ENCODE assay signal across 29 cellular contexts in the genomic region with DNA sequence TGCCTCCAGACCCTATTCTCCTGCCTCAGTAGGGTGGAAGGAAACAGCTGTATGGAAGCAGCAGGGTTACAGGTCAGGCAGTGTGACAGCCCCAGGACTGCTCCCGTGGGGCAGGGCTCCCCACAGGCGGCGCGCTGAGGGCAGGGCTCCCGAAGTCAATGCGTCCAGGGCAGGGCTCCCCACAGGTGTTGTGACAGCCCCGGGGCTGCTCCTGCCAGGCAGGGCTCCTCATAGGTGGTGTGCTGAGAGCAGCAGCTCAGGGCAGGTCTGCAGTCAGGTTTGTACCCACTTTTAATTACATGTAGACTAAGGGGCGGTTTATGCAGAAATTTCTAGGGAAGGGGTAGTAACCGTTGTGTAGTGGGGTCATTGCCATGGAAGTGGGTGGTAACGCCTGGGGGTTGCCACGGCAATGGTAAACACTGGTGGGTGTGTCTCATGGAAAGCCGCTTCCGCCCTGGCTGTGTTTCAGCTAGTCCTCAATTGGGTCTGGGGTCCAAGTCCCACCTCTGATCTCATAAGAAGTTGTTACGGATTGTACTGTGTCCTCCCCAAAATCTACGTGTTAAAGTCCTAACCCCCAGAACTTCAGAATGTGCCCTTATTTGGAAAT. TPM values are rescaled to one million over a fixed set of nuclear protein-coding genes. Genes with fewer than 3 reads are reported as not detected.
A peak's percentile ranks its signal among the peaks of the same experiment; 100 is the strongest.
DNase-seq lines count a peak whose midpoint lies in the region; ATAC-seq and TF ChIP-seq lines count a peak whose summit lies in the region.
"Had no signal": no experiment of that assay in that cellular context is flagged by ENCODE, and none has a peak within 500 bp of the region (broad histone marks: within the 10 kb centered on the region; RNA-seq: fewer than 3 reads in every experiment).

No MANE protein-coding gene starts in this region.

- H3K4me2 ChIP-seq in SK-N-SH, result no peak overlapping the region
- H3K4me2 ChIP-seq: A549 had no signal

- no peak overlapping the region for H3K4me3 ChIP-seq in CD4-positive, alpha-beta memory T cell (ENCODE audit: low read length in 2 of 2)
- no peak overlapping the region for H3K4me3 ChIP-seq in SK-N-SH (ENCODE audit: low read depth in 2 of 2, low read length in 1 of 2)
- H3K4me3 ChIP-seq: A549, GM12878, lung, MG63 had no signal

- H3K4me3 Mint-ChIP-seq in activated CD4-positive, alpha-beta T cell treated with anti-CD3 and anti-CD28 coated beads, Interleukin-2, amount 10 ng/mL, durations not matched to agents 7 days and 5 days, result no peak overlapping the region
- H3K4me3 Mint-ChIP-seq in activated CD4-positive, alpha-beta T cell treated with anti-CD3 and anti-CD28 coated beads for 36 hours, result no peak overlapping the region
- peak overlapping the region in 2 of 8 donors; percentile 31 to 63 for H3K4me3 Mint-ChIP-seq in CD4-positive, alpha-beta memory T cell
- peak overlapping the region in 1 of 3 donors; percentile 80 for H3K4me3 Mint-ChIP-seq in T-cell
- H3K4me3 Mint-ChIP-seq in naive thymus-derived CD8-positive, alpha-beta T cell, result peak overlapping the region in 4 of 10 donors; percentile 22 to 86 (median 80)
- H3K4me3 Mint-ChIP-seq: activated CD8-positive, alpha-beta T cell treated with anti-CD3 and anti-CD28 coated beads, Interleukin-2, amount 10 ng/mL, durations not matched to agents 7 days and 5 days had no signal

- peaks cover 72% of the 10 kb centered on the region for H3K4me1 Mint-ChIP-seq in activated CD4-positive, alpha-beta T cell treated with anti-CD3 and anti-CD28 coated beads, Interleukin-2, amount 10 ng/mL, durations not matched to agents 7 days and 5 days
- H3K4me1 Mint-ChIP-seq in activated CD4-positive, alpha-beta T cell treated with anti-CD3 and anti-CD28 coated beads for 36 hours, result peaks cover 61% of the 10 kb centered on the region
- H3K4me1 Mint-ChIP-seq in CD4-positive, alpha-beta memory T cell, result peaks cover 43 to 67% (median 55%) of the 10 kb centered on the region in 4 donors
- H3K4me1 Mint-ChIP-seq in T-cell, result peaks cover 58 to 70% (median 69%) of the 10 kb centered on the region in 3 donors
- peaks cover 26 to 75% (median 63%) of the 10 kb centered on the region in 4 donors for H3K4me1 Mint-ChIP-seq in naive thymus-derived CD8-positive, alpha-beta T cell

- H3K9ac ChIP-seq in SK-N-SH, result no peak overlapping the region

- H3K4me1 ChIP-seq in CD4-positive, alpha-beta memory T cell (ENCODE audit: insufficient read depth, low read length), result peaks cover 47% of the 10 kb centered on the region
- no peaks in the 10 kb centered on the region for H3K4me1 ChIP-seq in SK-N-SH (ENCODE audit: control insufficient read depth in 1 of 2, insufficient read depth in 2 of 2, low read depth in 1 of 2, low read length in 1 of 2)

- 73% methylated on average over 15 of the region's 15 CpGs for whole genome bisulfite sequencing in SK-N-SH (ENCODE audit: low lambda C conversion rate)

- H2AFZ ChIP-seq in SK-N-SH (ENCODE audit: low read depth), result no peak overlapping the region

- no peak for TF ChIP-seq RAD21 in SK-N-SH (IDR thresholded peaks at IDR 0.05; ENCODE audit: low read length)

- H3K9me3 Mint-ChIP-seq in activated CD4-positive, alpha-beta T cell treated with anti-CD3 and anti-CD28 coated beads, Interleukin-2, amount 10 ng/mL, durations not matched to agents 7 days and 5 days, result peaks cover 18% of the 10 kb centered on the region
- peaks cover 5% of the 10 kb centered on the region for H3K9me3 Mint-ChIP-seq in activated CD4-positive, alpha-beta T cell treated with anti-CD3 and anti-CD28 coated beads for 36 hours (ENCODE audit: low read depth)
- H3K9me3 Mint-ChIP-seq in CD4-positive, alpha-beta memory T cell, result peaks cover 0 to 14% (median 3%) of the 10 kb centered on the region in 8 donors
- H3K9me3 Mint-ChIP-seq in T-cell, result peaks cover 3 to 15% (median 3%) of the 10 kb centered on the region in 3 donors
- peaks cover 0 to 12% (median 4%) of the 10 kb centered on the region in 9 donors for H3K9me3 Mint-ChIP-seq in naive thymus-derived CD8-positive, alpha-beta T cell

- no peaks in the 10 kb centered on the region for H3K9me2 ChIP-seq in SK-N-SH

- no peaks in the 10 kb centered on the region for H3K36me3 ChIP-seq in CD4-positive, alpha-beta memory T cell (ENCODE audit: insufficient read depth, low read length)
- no peaks in the 10 kb centered on the region for H3K36me3 ChIP-seq in SK-N-SH (replicated peaks in 1 of 2; ENCODE audit: control insufficient read depth in 1 of 2, insufficient read depth in 2 of 2, low read length in 1 of 2)

- no peak overlapping the region for H3K27ac ChIP-seq in CD4-positive, alpha-beta memory T cell (ENCODE audit: low read depth, low read length)
- H3K27ac ChIP-seq in SK-N-SH (ENCODE audit: low read depth in 2 of 2, low read length in 1 of 2), result no peak overlapping the region
- H3K27ac ChIP-seq: A549, HL-60, VCaP had no signal

- peaks cover 3% of the 10 kb centered on the region for H3K27me3 Mint-ChIP-seq in activated CD4-positive, alpha-beta T cell treated with anti-CD3 and anti-CD28 coated beads, Interleukin-2, amount 10 ng/mL, durations not matched to agents 7 days and 5 days
- no peaks in the 10 kb centered on the region for H3K27me3 Mint-ChIP-seq in activated CD4-positive, alpha-beta T cell treated with anti-CD3 and anti-CD28 coated beads for 36 hours
- H3K27me3 Mint-ChIP-seq in CD4-positive, alpha-beta memory T cell, result no peaks in the 10 kb centered on the region
- no peaks in the 10 kb centered on the region for H3K27me3 Mint-ChIP-seq in T-cell
- H3K27me3 Mint-ChIP-seq in naive thymus-derived CD8-positive, alpha-beta T cell, result no peaks in the 10 kb centered on the region

- ATAC-seq in activated CD4-positive, alpha-beta T cell treated with anti-CD3 and anti-CD28 coated beads for 36 hours, result no peak
- no peak for ATAC-seq in T-cell (replicated peaks in 1 of 4)
- no peak for ATAC-seq in naive thymus-derived CD8-positive, alpha-beta T cell
- ATAC-seq: A549, GM12878 had no signal

- CTCF ChIA-PET in activated CD4-positive, alpha-beta T cell treated with anti-CD3 and anti-CD28 coated beads, Interleukin-2, amount 10 ng/mL, durations not matched to agents 7 days and 5 days (lab: Charles Lee), result interaction anchor here (1.6 kb wide), 1 partner anchor 14 kb away, joined by 3 read pairs; no protein-coding TSS in a partner anchor
- CTCF ChIA-PET in activated CD4-positive, alpha-beta T cell treated with anti-CD3 and anti-CD28 coated beads for 36 hours (lab: Charles Lee), result no interaction called here
- CTCF ChIA-PET in CD4-positive, alpha-beta memory T cell (lab: Charles Lee; ENCODE audit: partially characterized antibody), result interaction anchor here (1.4 kb wide), 1 partner anchor 11 kb away, joined by 3 read pairs; no protein-coding TSS in a partner anchor
- CTCF ChIA-PET in T-cell (lab: Charles Lee), result no interaction called here
- CTCF ChIA-PET in SK-N-SH (lab: Yijun Ruan, JAX), result interaction anchor here (1.4 kb wide), 1 partner anchor 156 kb away, joined by 3 read pairs; no protein-coding TSS in a partner anchor

- no peaks in the 10 kb centered on the region for H3K27me3 ChIP-seq in CD4-positive, alpha-beta memory T cell (ENCODE audit: insufficient read depth, low read length)
- no peaks in the 10 kb centered on the region for H3K27me3 ChIP-seq in SK-N-SH (ENCODE audit: insufficient read depth)
- H3K27me3 ChIP-seq: MG63 had no signal

- TF ChIP-seq EP300 in SK-N-SH (IDR thresholded peaks at IDR 0.05; ENCODE audit: borderline replicate concordance in 1 of 2, low read depth in 1 of 2, low read length in 1 of 2), result no peak

- H4K20me1 ChIP-seq in SK-N-SH (ENCODE audit: insufficient read depth), result no peaks in the 10 kb centered on the region

- H3K27ac Mint-ChIP-seq in activated CD4-positive, alpha-beta T cell treated with anti-CD3 and anti-CD28 coated beads, Interleukin-2, amount 10 ng/mL, durations not matched to agents 7 days and 5 days, result peak overlapping the region; percentile 96
- no peak overlapping the region for H3K27ac Mint-ChIP-seq in activated CD4-positive, alpha-beta T cell treated with anti-CD3 and anti-CD28 coated beads for 36 hours
- peak overlapping the region in 4 of 7 donors; percentile 39 to 89 (median 58) for H3K27ac Mint-ChIP-seq in CD4-positive, alpha-beta memory T cell
- peak overlapping the region; percentile 84 to 87 for H3K27ac Mint-ChIP-seq in T-cell
- peak overlapping the region in 8 of 10 donors; percentile 10 to 88 (median 82) for H3K27ac Mint-ChIP-seq in naive thymus-derived CD8-positive, alpha-beta T cell
- H3K27ac Mint-ChIP-seq: activated T-helper 2 cell treated with anti-CD3 and anti-CD28 coated beads, Interferon-gamma antibody, Interleukin-2, Interleukin-4, amounts not matched to agents 10 μg/mL and 5 μg/mL and 100 μg/mL, durations not matched to agents 14 hours and 24 hours and 36 hours had no signal

- no peaks in the 10 kb centered on the region for H3K79me2 ChIP-seq in SK-N-SH (ENCODE audit: insufficient read depth)

- H3F3A ChIP-seq in SK-N-SH (replicated peaks; ENCODE audit: insufficient read depth), result no peaks in the 10 kb centered on the region

- peaks cover 0 to 6% of the 10 kb centered on the region in 2 donors for H3K9me3 ChIP-seq in CD4-positive, alpha-beta memory T cell (ENCODE audit: control insufficient read depth in 1 of 2, low read length in 2 of 2)
- no peaks in the 10 kb centered on the region for H3K9me3 ChIP-seq in SK-N-SH
- H3K9me3 ChIP-seq: A549 had no signal

- peak; percentile 5 for DNase-seq in activated CD4-positive, alpha-beta T cell treated with anti-CD3 and anti-CD28 coated beads, Interleukin-2, amount 10 ng/mL, durations not matched to agents 7 days and 5 days
- DNase-seq in activated CD4-positive, alpha-beta T cell treated with anti-CD3 and anti-CD28 coated beads for 36 hours, result no peak
- peak in 1 of 5 donors; percentile 4 for DNase-seq in CD4-positive, alpha-beta memory T cell
- DNase-seq in T-cell (peak in 1 of 34 experiments; percentile 9), SK-N-SH (no peak), SIG-M5 treated with dmso at 0.1 percent for 504 hours (lab: John Stamatoyannopoulos, UW; ENCODE audit: unreplicated experiment) (no peak), hippocampal formation (lab: John Stamatoyannopoulos, UW) (no peak)
- DNase-seq in naive thymus-derived CD8-positive, alpha-beta T cell, result peak in 1 of 10 donors; percentile 61
- DNase-seq: amniotic stem cell; C1 segment of cervical spinal cord; dermis blood vessel endothelial cell; DMS 273 treated with DMSO at 0.1 percent for 48 hours; GF-D8; MG63; NCI-H146; NCI-H2171; NCI-H524 treated with DMSO at 0.1 percent for 48 hours; SHP77; stimulated activated CD4-positive, alpha-beta T cell treated with anti-CD3 and anti-CD28 coated beads, Interleukin-12 subunit alpha, Interleukin-12 subunit beta, amount 100 ng/mL, for 4 hours had no signal

- intact Hi-C loops in activated CD4-positive, alpha-beta T cell treated with anti-CD3 and anti-CD28 coated beads for 36 hours (cut with DNase I, micrococcal nuclease), result loop anchor here in 1 of 2 experiments (10.0 kb wide), 1 partner anchor 483 kb away; a partner anchor contains a TSS
- intact Hi-C loops in CD4-positive, alpha-beta memory T cell (cut with micrococcal nuclease), result no loop called here

- POLR2A ChIA-PET in activated CD4-positive, alpha-beta T cell treated with anti-CD3 and anti-CD28 coated beads, Interleukin-2, amount 10 ng/mL, durations not matched to agents 7 days and 5 days (lab: Charles Lee), result no interaction called here
- POLR2A ChIA-PET in activated CD4-positive, alpha-beta T cell treated with anti-CD3 and anti-CD28 coated beads for 36 hours (lab: Charles Lee), result no interaction called here
- POLR2A ChIA-PET in CD4-positive, alpha-beta memory T cell (lab: Charles Lee; ENCODE audit: partially characterized antibody), result interaction anchor here (1.0 to 3.0 kb wide), 3 partner anchors 17 to 75 kb away, joined by 3 to 22 read pairs (median 14); a partner anchor contains a TSS
- POLR2A ChIA-PET in T-cell (lab: Charles Lee), result no interaction called here
- POLR2A ChIA-PET in naive thymus-derived CD8-positive, alpha-beta T cell (lab: Charles Lee), result interaction anchor here (1.0 to 6.5 kb wide), 4 partner anchors 11 to 74 kb away, joined by 4 to 43 read pairs (median 12); a partner anchor contains a TSS
- POLR2A ChIA-PET in SK-N-SH (lab: Yijun Ruan, JAX), result no interaction called here

- H3K36me3 Mint-ChIP-seq in activated CD4-positive, alpha-beta T cell treated with anti-CD3 and anti-CD28 coated beads, Interleukin-2, amount 10 ng/mL, durations not matched to agents 7 days and 5 days (ENCODE audit: low read depth), result peaks cover 19% of the 10 kb centered on the region
- no peaks in the 10 kb centered on the region for H3K36me3 Mint-ChIP-seq in activated CD4-positive, alpha-beta T cell treated with anti-CD3 and anti-CD28 coated beads for 36 hours (ENCODE audit: low read depth)
- peaks cover 0 to 7% of the 10 kb centered on the region in 2 donors for H3K36me3 Mint-ChIP-seq in CD4-positive, alpha-beta memory T cell
- H3K36me3 Mint-ChIP-seq in T-cell, result no peaks in the 10 kb centered on the region
- H3K36me3 Mint-ChIP-seq in naive thymus-derived CD8-positive, alpha-beta T cell, result no peaks in the 10 kb centered on the region

- no peak for TF ChIP-seq CTCF in SK-N-SH (IDR thresholded peaks at IDR 0.05)

RNA-seq across cellular contexts. Expression of a gene that starts 16.7 kb away (rescaled TPM):
- 1 to 10 TPM; 3.4 to 5.6 TPM for total RNA-seq in activated CD4-positive, alpha-beta T cell treated with anti-CD3 and anti-CD28 coated beads, Interleukin-2, amount 10 ng/mL, durations not matched to agents 7 days and 5 days
- 10 to 100 TPM in 1 of 2 experiments, 1 to 10 TPM in 1; 8.5 to 11.9 TPM for total RNA-seq in activated CD4-positive, alpha-beta T cell treated with anti-CD3 and anti-CD28 coated beads for 36 hours
- total RNA-seq in CD4-positive, alpha-beta memory T cell, result not detected
- under 1 TPM; 0.12 to 0.13 TPM for polyA plus RNA-seq in CD4-positive, alpha-beta memory T cell
- total RNA-seq in T-cell, result under 1 TPM; 0.09 to 0.70 (median 0.28) TPM
- under 1 TPM in 1 of 2 experiments, not detected in 1; 0.14 TPM for total RNA-seq in naive thymus-derived CD8-positive, alpha-beta T cell
- polyA plus RNA-seq in naive thymus-derived CD8-positive, alpha-beta T cell, result under 1 TPM in 1 of 3 donors, not detected in 2; 0.12 TPM
- 1.8 and 2.4 TPM in 2 replicates for polyA plus RNA-seq in SK-N-SH (2012; rRNA removed)
- polyA plus RNA-seq in SK-N-SH (2012; cell fraction: cytosol; rRNA removed), result 0.37 and 0.90 TPM in 2 replicates
- polyA plus RNA-seq in SK-N-SH (2012; cell fraction: nucleus; rRNA removed), result 11.8 and 18.1 TPM in 2 replicates
- total RNA-seq: endothelial cell of umbilical vein, lung, osteoblast, urinary bladder had no signal
- polyA plus RNA-seq: urinary bladder had no signal

RNA-seq across cellular contexts. Expression of a gene that starts 33.4 kb away (rescaled TPM):
- total RNA-seq in activated CD4-positive, alpha-beta T cell treated with anti-CD3 and anti-CD28 coated beads, Interleukin-2, amount 10 ng/mL, durations not matched to agents 7 days and 5 days, result 100 to 1,000 TPM; 122 to 123 TPM
- 10 to 100 TPM; 62.1 to 62.2 TPM for total RNA-seq in activated CD4-positive, alpha-beta T cell treated with anti-CD3 and anti-CD28 coated beads for 36 hours
- total RNA-seq in CD4-positive, alpha-beta memory T cell, result 10 to 100 TPM; 86.0 to 87.4 TPM
- polyA plus RNA-seq in CD4-positive, alpha-beta memory T cell, result 10 to 100 TPM; 34.1 to 59.2 TPM
- total RNA-seq in T-cell, result 10 to 100 TPM; 70.9 to 91.0 (median 82.1) TPM
- total RNA-seq in naive thymus-derived CD8-positive, alpha-beta T cell, result 10 to 100 TPM; 67.2 to 70.1 TPM
- 10 to 100 TPM; 24.9 to 66.4 (median 49.7) TPM for polyA plus RNA-seq in naive thymus-derived CD8-positive, alpha-beta T cell
- polyA plus RNA-seq in SK-N-SH (2012; rRNA removed), result 202 TPM in 2 replicates
- polyA plus RNA-seq in SK-N-SH (2012; cell fraction: cytosol; rRNA removed), result 166 and 192 TPM in 2 replicates
- polyA plus RNA-seq in SK-N-SH (2012; cell fraction: nucleus; rRNA removed), result 210 and 234 TPM in 2 replicates

Comparison
In these comparisons a context has a peak if more than half of its experiments do, and no peak if none do; other contexts are left out.
1. CTCF ChIA-PET loops: an anchor here in activated CD4-positive, alpha-beta T cell treated with anti-CD3 and anti-CD28 coated beads, Interleukin-2, amount 10 ng/mL, durations not matched to agents 7 days and 5 days (1.6 kb wide), CD4-positive, alpha-beta memory T cell (1.4 kb wide) and SK-N-SH (1.4 kb wide); none called in activated CD4-positive, alpha-beta T cell treated with anti-CD3 and anti-CD28 coated beads for 36 hours and T-cell.
2. POLR2A ChIA-PET loops: an anchor here in CD4-positive, alpha-beta memory T cell (1.0 to 3.0 kb wide) and naive thymus-derived CD8-positive, alpha-beta T cell (1.0 to 6.5 kb wide); none called in activated CD4-positive, alpha-beta T cell treated with anti-CD3 and anti-CD28 coated beads, Interleukin-2, amount 10 ng/mL, durations not matched to agents 7 days and 5 days, activated CD4-positive, alpha-beta T cell treated with anti-CD3 and anti-CD28 coated beads for 36 hours, T-cell and SK-N-SH.